In the genomic region with DNA sequence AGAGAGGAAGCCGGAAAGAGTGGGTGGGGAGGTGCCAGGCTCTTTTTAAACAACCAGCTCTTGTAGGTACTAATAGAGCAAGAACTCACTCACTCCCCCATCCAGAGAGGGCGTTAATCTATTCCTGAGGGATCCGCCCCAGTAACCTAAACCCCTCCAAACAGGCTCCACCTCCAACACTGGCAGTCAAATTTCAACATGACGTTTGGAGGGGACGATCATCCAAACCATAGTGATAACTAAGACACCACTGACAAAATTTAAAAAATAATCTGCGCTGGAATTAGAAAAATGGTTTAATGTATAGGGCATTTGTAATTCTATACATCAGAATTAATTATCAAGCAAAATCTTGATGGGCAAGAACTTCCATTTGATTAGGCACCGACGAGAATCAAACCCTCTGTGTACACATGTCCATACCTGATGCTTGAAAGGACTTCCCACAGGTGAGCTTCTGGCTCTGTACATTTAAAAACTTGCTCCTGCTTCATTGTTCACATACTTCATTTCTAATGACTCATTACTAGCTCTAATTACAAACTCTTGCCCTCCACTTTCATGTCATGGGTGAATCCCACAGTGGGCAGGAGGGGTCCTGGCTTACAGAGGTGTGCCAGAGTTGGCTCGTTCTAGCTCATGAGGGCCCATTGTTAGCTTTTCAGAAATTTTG, we compare ENCODE assay signal across 30 cellular contexts.
"Had no signal": no experiment of that assay in that cellular context is flagged by ENCODE, and none has a peak within 500 bp of the region (broad histone marks: within the 10 kb centered on the region; RNA-seq: fewer than 3 reads in every experiment).

No MANE protein-coding gene starts in this region.

- H3K27me3 ChIP-seq: adrenal gland, body of pancreas, cardiac muscle cell, esophagus muscularis mucosa, heart right ventricle, ovary, tibial nerve had no signal

- H3K36me3 ChIP-seq: adrenal gland, cardiac muscle cell, esophagus muscularis mucosa, heart right ventricle, ovary, tibial nerve had no signal

- H3K9me3 ChIP-seq: adrenal gland, body of pancreas, esophagus muscularis mucosa, ovary, tibial nerve had no signal

- H3K4me1 ChIP-seq: adrenal gland, body of pancreas had no signal

- DNase-seq: activated CD4-positive, alpha-beta memory T cell treated with anti-CD3 and anti-CD28 coated beads for 36 hours; activated CD4-positive, alpha-beta T cell treated with anti-CD3 and anti-CD28 coated beads, Interleukin-2, amount 10 ng/mL, durations not matched to agents 24 days and 14 days; activated CD4-positive, CD25-positive, alpha-beta regulatory T cell treated with anti-CD3 and anti-CD28 coated beads, Interleukin-2, amount 50 U/mL, for 72 hours; activated CD8-positive, alpha-beta memory T cell treated with anti-CD3 and anti-CD28 coated beads, Interleukin-2, amount 50 U/mL, for 4 hours; activated gamma-delta T cell treated with Interleukin-2 at 50 U/mL for 16 hours; activated naive CD8-positive, alpha-beta T cell treated with anti-CD3 and anti-CD28 coated beads for 36 hours; activated T-cell treated with anti-CD3 and anti-CD28 coated beads, Interleukin-2, amount 50 U/mL, for 1 hour; cerebellar nuclear complex; foreskin melanocyte; heart right ventricle; midbrain; naive thymus-derived CD4-positive, alpha-beta T cell; ovary; stimulated activated CD4-positive, alpha-beta T cell treated with anti-CD3 and anti-CD28 coated beads, Interleukin-12 subunit alpha, Interleukin-12 subunit beta, amount 100 ng/mL, for 4 hours; stimulated activated CD4-positive, alpha-beta T cell treated with anti-CD3 and anti-CD28 coated beads, Interleukin-4, amount 100 ng/mL, for 1 hour; stimulated activated naive CD8-positive, alpha-beta T cell treated with anti-CD3 and anti-CD28 coated beads, Interleukin-15, Interleukin-2, amounts not matched to agents 100 U/mL and 50 U/mL, for 24 hours; substantia nigra; T-helper 1 cell had no signal

- H3K4me3 Mint-ChIP-seq: activated CD4-positive, alpha-beta memory T cell treated with anti-CD3 and anti-CD28 coated beads for 36 hours; activated CD4-positive, alpha-beta T cell treated with anti-CD3 and anti-CD28 coated beads, Interleukin-2, amount 10 ng/mL, durations not matched to agents 24 days and 14 days; activated naive CD8-positive, alpha-beta T cell treated with anti-CD3 and anti-CD28 coated beads for 36 hours; activated T-helper 1 cell treated with anti-CD3 and anti-CD28 coated beads, Interleukin-12 subunit alpha, Interleukin-12 subunit beta, Interleukin-2, Interleukin-4 antibody, amounts not matched to agents 30 ng/mL and 10 ng/mL and 1 ng/mL, durations not matched to agents 14 hours and 24 hours and 36 hours; T-helper 2 cell treated with Interferon-gamma antibody and Interleukin-4, amounts not matched to agents 5 μg/mL and 100 μg/mL, for 36 hours had no signal

- H3K9me3 Mint-ChIP-seq: activated naive CD8-positive, alpha-beta T cell treated with anti-CD3 and anti-CD28 coated beads for 36 hours had no signal

- H3K27me3 Mint-ChIP-seq: activated CD4-positive, alpha-beta memory T cell treated with anti-CD3 and anti-CD28 coated beads for 36 hours; activated CD4-positive, alpha-beta T cell treated with anti-CD3 and anti-CD28 coated beads, Interleukin-2, amount 10 ng/mL, durations not matched to agents 24 days and 14 days; activated naive CD8-positive, alpha-beta T cell treated with anti-CD3 and anti-CD28 coated beads for 36 hours had no signal

- FAIRE-seq: endothelial cell of umbilical vein had no signal

- H3K4me3 ChIP-seq: adrenal gland, body of pancreas, cardiac muscle cell, coronary artery, esophagus muscularis mucosa, heart right ventricle, ovary, skin epidermis, tibial nerve had no signal

- H3K27ac Mint-ChIP-seq: activated CD4-positive, alpha-beta memory T cell treated with anti-CD3 and anti-CD28 coated beads for 36 hours; activated CD4-positive, alpha-beta T cell treated with anti-CD3 and anti-CD28 coated beads, Interleukin-2, amount 10 ng/mL, durations not matched to agents 24 days and 14 days; activated naive CD8-positive, alpha-beta T cell treated with anti-CD3 and anti-CD28 coated beads for 36 hours; activated T-helper 1 cell treated with anti-CD3 and anti-CD28 coated beads, Interleukin-12 subunit alpha, Interleukin-12 subunit beta, Interleukin-2, Interleukin-4 antibody, amounts not matched to agents 30 ng/mL and 10 ng/mL and 1 ng/mL, durations not matched to agents 14 hours and 24 hours and 36 hours; progenitor cell of endocrine pancreas; T-helper 2 cell treated with Interferon-gamma antibody and Interleukin-4, amounts not matched to agents 5 μg/mL and 100 μg/mL, for 36 hours had no signal

- H3K27ac ChIP-seq: adrenal gland, body of pancreas, cardiac muscle cell, esophagus muscularis mucosa, ovary, VCaP had no signal

- ATAC-seq: body of pancreas; naive thymus-derived CD4-positive, alpha-beta T cell; stimulated activated naive CD8-positive, alpha-beta T cell treated with anti-CD3 and anti-CD28 coated beads, Interleukin-15, Interleukin-2, amounts not matched to agents 100 U/mL and 50 U/mL, for 24 hours had no signal
